1 cellular context compared by ENCODE assay signal in genomic region chr18:48543228-48543627, GRCh38.
TF ChIP-seq lines count a peak whose summit lies in the region.

No MANE protein-coding gene starts in this region.

TF ChIP-seq in HCT116, 20 proteins besides CTCF, POLR2A, EP300 and RAD21 (continued from another document):
- TF ChIP-seq TCF7L2 (IDR thresholded peaks at IDR 0.05; ENCODE audit: borderline replicate concordance, extremely low read depth, insufficient read depth, insufficient read length) (peak; percentile 80), EZH2 (IDR thresholded peaks at IDR 0.05) (no peak), EGR1 (IDR thresholded peaks at IDR 0.05; ENCODE audit: low read depth) (no peak), CEBPB (IDR thresholded peaks at IDR 0.05; ENCODE audit: low read depth) (no peak), JUND (IDR thresholded peaks at IDR 0.05) (no peak), EZH2phosphoT487 (IDR thresholded peaks at IDR 0.05; ENCODE audit: borderline replicate concordance) (no peak)
